Comparison of ENCODE assay signal across 15 cellular contexts in the genomic region with DNA sequence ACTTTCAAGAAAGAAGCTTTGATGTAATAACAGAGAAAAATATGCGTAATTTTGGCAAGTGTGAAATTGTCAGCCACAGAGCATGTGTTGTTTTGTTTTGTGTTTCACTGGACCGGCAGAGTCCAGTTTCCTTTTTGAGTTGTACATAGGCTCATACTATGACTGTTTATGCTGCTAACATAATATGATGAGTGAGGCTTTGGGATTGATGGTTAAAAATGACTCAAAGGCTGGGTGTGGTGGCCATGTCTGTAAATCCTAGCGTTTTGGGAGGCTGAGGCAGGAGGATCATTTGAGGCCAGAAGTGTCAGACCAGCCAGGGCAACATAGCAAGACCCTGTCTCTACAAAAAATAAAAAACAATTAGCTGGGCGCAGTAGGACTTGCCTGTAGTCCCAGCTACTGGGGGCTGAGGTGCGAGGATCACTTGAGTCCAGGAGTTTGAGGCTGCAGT.
DNase-seq lines count a peak whose midpoint lies in the region; ATAC-seq and TF ChIP-seq lines count a peak whose summit lies in the region.
"Had no signal": no experiment of that assay in that cellular context is flagged by ENCODE, and none has a peak within 500 bp of the region (broad histone marks: within the 10 kb centered on the region; RNA-seq: fewer than 3 reads in every experiment).

No MANE protein-coding gene starts in this region.

- CTCF ChIA-PET in activated naive CD4-positive, alpha-beta T cell treated with anti-CD3 and anti-CD28 coated beads for 36 hours (lab: Charles Lee), result interaction anchor here (1.6 kb wide), 1 partner anchor 8 kb away, joined by 3 read pairs; no protein-coding TSS in a partner anchor
- CTCF ChIA-PET in activated naive CD4-positive, alpha-beta T cell treated with anti-CD3 and anti-CD28 coated beads, Interleukin-2, amount 10 ng/mL, durations not matched to agents 7 days and 5 days (lab: Charles Lee), result no interaction called here

- H3K9me3 ChIP-seq in T-helper 17 cell (ENCODE audit: control insufficient read depth, low read length, poor library complexity, severe bottlenecking), result no peaks in the 10 kb centered on the region
- H3K9me3 ChIP-seq: Peyer's patch, upper lobe of right lung had no signal

- no peak overlapping the region for H3K4me3 Mint-ChIP-seq in activated naive CD4-positive, alpha-beta T cell treated with anti-CD3 and anti-CD28 coated beads for 36 hours
- H3K4me3 Mint-ChIP-seq in activated naive CD4-positive, alpha-beta T cell treated with anti-CD3 and anti-CD28 coated beads, Interleukin-2, amount 10 ng/mL, durations not matched to agents 7 days and 5 days, result no peak overlapping the region
- H3K4me3 Mint-ChIP-seq in T-helper 17 cell, result no peak overlapping the region
- H3K4me3 Mint-ChIP-seq in stimulated activated naive CD8-positive, alpha-beta T cell treated with anti-CD3 and anti-CD28 coated beads, Interleukin-15, amount 100 ng/mL, for 72 hours, result no peak overlapping the region
- H3K4me3 Mint-ChIP-seq: activated naive CD8-positive, alpha-beta T cell had no signal

- TF ChIP-seq CTCF in foreskin keratinocyte (conservative IDR thresholded peaks at IDR 0.05), result no peak

- no peaks in the 10 kb centered on the region for H3K27me3 Mint-ChIP-seq in activated naive CD4-positive, alpha-beta T cell treated with anti-CD3 and anti-CD28 coated beads for 36 hours (ENCODE audit: low read depth)
- H3K27me3 Mint-ChIP-seq in activated naive CD4-positive, alpha-beta T cell treated with anti-CD3 and anti-CD28 coated beads, Interleukin-2, amount 10 ng/mL, durations not matched to agents 7 days and 5 days, result no peaks in the 10 kb centered on the region
- no peaks in the 10 kb centered on the region for H3K27me3 Mint-ChIP-seq in T-helper 17 cell
- H3K27me3 Mint-ChIP-seq in stimulated activated naive CD8-positive, alpha-beta T cell treated with anti-CD3 and anti-CD28 coated beads, Interleukin-15, amount 100 ng/mL, for 72 hours, result no peaks in the 10 kb centered on the region
- H3K27me3 Mint-ChIP-seq: activated naive CD8-positive, alpha-beta T cell had no signal

- H3K27me3 ChIP-seq in foreskin keratinocyte, result no peaks in the 10 kb centered on the region
- H3K27me3 ChIP-seq: Peyer's patch, upper lobe of right lung had no signal

- H3K36me3 Mint-ChIP-seq in activated naive CD4-positive, alpha-beta T cell treated with anti-CD3 and anti-CD28 coated beads for 36 hours (ENCODE audit: low read depth), result no peaks in the 10 kb centered on the region
- H3K36me3 Mint-ChIP-seq in activated naive CD4-positive, alpha-beta T cell treated with anti-CD3 and anti-CD28 coated beads, Interleukin-2, amount 10 ng/mL, durations not matched to agents 7 days and 5 days, result peaks cover 11% of the 10 kb centered on the region
- H3K36me3 Mint-ChIP-seq in T-helper 17 cell (ENCODE audit: low read depth), result no peaks in the 10 kb centered on the region
- H3K36me3 Mint-ChIP-seq: activated naive CD8-positive, alpha-beta T cell had no signal

- H3K27ac ChIP-seq in foreskin keratinocyte, result no peak overlapping the region
- H3K27ac ChIP-seq: Peyer's patch, upper lobe of right lung had no signal

- peak; percentile 9 for DNase-seq in activated naive CD4-positive, alpha-beta T cell treated with anti-CD3 and anti-CD28 coated beads for 36 hours
- no peak for DNase-seq in activated naive CD4-positive, alpha-beta T cell treated with anti-CD3 and anti-CD28 coated beads, Interleukin-2, amount 10 ng/mL, durations not matched to agents 7 days and 5 days
- DNase-seq in T-helper 17 cell (no peak), foreskin keratinocyte (no peak), NCI-H345 treated with DMSO at 0.1 percent for 48 hours (lab: John Stamatoyannopoulos, UW; ENCODE audit: unreplicated experiment) (no peak), inferior parietal cortex (ENCODE audit: extremely low spot score) (no peak), kidney tubule cell (ENCODE audit: low spot score) (no peak)
- DNase-seq in stimulated activated naive CD8-positive, alpha-beta T cell treated with anti-CD3 and anti-CD28 coated beads, Interleukin-15, amount 100 ng/mL, for 72 hours, result peak in 1 of 2 donors; percentile 24
- DNase-seq: activated CD4-positive, alpha-beta T cell treated with anti-CD3 and anti-CD28 coated beads, Interleukin-2, amount 50 U/mL, for 1 hour; NCI-H1436 treated with DMSO at 0.1 percent for 48 hours; NCI-H69; Peyer's patch; upper lobe of right lung had no signal

- ATAC-seq in T-helper 17 cell (no peak), foreskin keratinocyte (peak; percentile 42)
- ATAC-seq in stimulated activated naive CD8-positive, alpha-beta T cell treated with anti-CD3 and anti-CD28 coated beads, Interleukin-15, amount 100 ng/mL, for 72 hours, result peak; percentile 75
- ATAC-seq: esophagus mucosa, upper lobe of right lung had no signal

- H3K27ac Mint-ChIP-seq in activated naive CD4-positive, alpha-beta T cell treated with anti-CD3 and anti-CD28 coated beads for 36 hours, result peak overlapping the region; percentile 28
- H3K27ac Mint-ChIP-seq in activated naive CD4-positive, alpha-beta T cell treated with anti-CD3 and anti-CD28 coated beads, Interleukin-2, amount 10 ng/mL, durations not matched to agents 7 days and 5 days, result no peak overlapping the region
- H3K27ac Mint-ChIP-seq in T-helper 17 cell, result peak overlapping the region; percentile 43
- H3K27ac Mint-ChIP-seq in stimulated activated naive CD8-positive, alpha-beta T cell treated with anti-CD3 and anti-CD28 coated beads, Interleukin-15, amount 100 ng/mL, for 72 hours, result no peak overlapping the region
- H3K27ac Mint-ChIP-seq: activated naive CD8-positive, alpha-beta T cell had no signal

- no peaks in the 10 kb centered on the region for H3K4me1 ChIP-seq in foreskin keratinocyte
- H3K4me1 ChIP-seq: Peyer's patch had no signal

- intact Hi-C loops in activated naive CD4-positive, alpha-beta T cell treated with anti-CD3 and anti-CD28 coated beads for 36 hours (cut with micrococcal nuclease), result loop anchor here (1.0 kb wide), 1 partner anchor 160 kb away; no protein-coding TSS in a partner anchor

- H3K4me1 Mint-ChIP-seq in activated naive CD4-positive, alpha-beta T cell treated with anti-CD3 and anti-CD28 coated beads for 36 hours (ENCODE audit: low read depth), result peaks cover 28% of the 10 kb centered on the region
- peaks cover 33% of the 10 kb centered on the region for H3K4me1 Mint-ChIP-seq in activated naive CD4-positive, alpha-beta T cell treated with anti-CD3 and anti-CD28 coated beads, Interleukin-2, amount 10 ng/mL, durations not matched to agents 7 days and 5 days
- peaks cover 25% of the 10 kb centered on the region for H3K4me1 Mint-ChIP-seq in T-helper 17 cell
- peaks cover 38% of the 10 kb centered on the region for H3K4me1 Mint-ChIP-seq in stimulated activated naive CD8-positive, alpha-beta T cell treated with anti-CD3 and anti-CD28 coated beads, Interleukin-15, amount 100 ng/mL, for 72 hours

- no peaks in the 10 kb centered on the region for H3K9me3 Mint-ChIP-seq in activated naive CD4-positive, alpha-beta T cell treated with anti-CD3 and anti-CD28 coated beads for 36 hours
- H3K9me3 Mint-ChIP-seq in activated naive CD4-positive, alpha-beta T cell treated with anti-CD3 and anti-CD28 coated beads, Interleukin-2, amount 10 ng/mL, durations not matched to agents 7 days and 5 days, result no peaks in the 10 kb centered on the region
- no peaks in the 10 kb centered on the region for H3K9me3 Mint-ChIP-seq in stimulated activated naive CD8-positive, alpha-beta T cell treated with anti-CD3 and anti-CD28 coated beads, Interleukin-15, amount 100 ng/mL, for 72 hours

Comparison
In these comparisons a context has a peak if more than half of its experiments do, and no peak if none do; other contexts are left out.
1. H3K27ac Mint-ChIP-seq: peak in activated naive CD4-positive, alpha-beta T cell treated with anti-CD3 and anti-CD28 coated beads for 36 hours (single experiment) and T-helper 17 cell (single experiment); none in activated naive CD4-positive, alpha-beta T cell treated with anti-CD3 and anti-CD28 coated beads, Interleukin-2, amount 10 ng/mL, durations not matched to agents 7 days and 5 days (single experiment) and stimulated activated naive CD8-positive, alpha-beta T cell treated with anti-CD3 and anti-CD28 coated beads, Interleukin-15, amount 100 ng/mL, for 72 hours (0 of 2).